In the genomic region with DNA sequence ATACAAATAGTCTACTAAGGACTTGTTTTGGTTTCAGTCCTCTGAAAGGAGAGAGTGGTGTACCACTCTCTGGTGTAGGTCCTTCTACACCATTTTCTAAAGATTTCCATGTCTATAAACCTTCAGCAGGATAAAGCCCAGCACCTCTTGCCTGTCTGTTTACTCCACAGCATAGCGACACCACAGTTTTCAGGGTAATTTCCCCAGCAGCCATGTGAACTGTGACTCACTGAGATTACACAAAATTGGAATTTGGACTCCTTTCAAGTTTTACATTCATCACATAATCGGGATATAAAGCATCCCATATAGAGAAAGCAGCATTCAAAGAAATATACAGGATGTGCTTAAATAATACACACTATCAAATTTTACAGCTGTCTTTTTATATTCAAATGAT, we compare ENCODE assay signal across 11 cellular contexts.
DNase-seq lines count a peak whose midpoint lies in the region; TF ChIP-seq lines count a peak whose summit lies in the region.
"Had no signal": no experiment of that assay in that cellular context is flagged by ENCODE, and none has a peak within 500 bp of the region (broad histone marks: within the 10 kb centered on the region; RNA-seq: fewer than 3 reads in every experiment).

No MANE protein-coding gene starts in this region.

- DNase-seq in MCF 10A (ENCODE audit: unreplicated experiment) (peak; percentile 92), breast epithelium (ENCODE audit: low spot score in 2 of 2) (no peak), SW 1271 (lab: John Stamatoyannopoulos, UW) (peak; percentile 1 to 64), foreskin fibroblast (peak; percentile 77 to 89), stromal cell of bone marrow (ENCODE audit: low read depth) (peak; percentile 82), caudate nucleus (lab: John Stamatoyannopoulos, UW) (no peak), NCI-H146 (lab: John Stamatoyannopoulos, UW) (no peak)
- no peak for DNase-seq in activated CD4-positive, alpha-beta T cell treated with anti-CD3 and anti-CD28 coated beads, Interleukin-2, amount 10 ng/mL, durations not matched to agents 24 days and 14 days
- DNase-seq: AML-193, amygdala, NCI-H526 treated with DMSO at 0.1 percent for 48 hours had no signal

- H3K9me3 Mint-ChIP-seq in MCF 10A (ENCODE audit: unreplicated experiment): no peaks in the 10 kb centered on the region
- no peaks in the 10 kb centered on the region for H3K9me3 Mint-ChIP-seq in activated CD4-positive, alpha-beta T cell treated with anti-CD3 and anti-CD28 coated beads, Interleukin-2, amount 10 ng/mL, durations not matched to agents 24 days and 14 days

- no peaks in the 10 kb centered on the region for H3K36me3 Mint-ChIP-seq in MCF 10A (ENCODE audit: insufficient read depth, unreplicated experiment)
- H3K36me3 Mint-ChIP-seq in activated CD4-positive, alpha-beta T cell treated with anti-CD3 and anti-CD28 coated beads, Interleukin-2, amount 10 ng/mL, durations not matched to agents 24 days and 14 days (ENCODE audit: low read depth): no peaks in the 10 kb centered on the region

- H3K27me3 Mint-ChIP-seq in MCF 10A (ENCODE audit: insufficient read depth, unreplicated experiment): no peaks in the 10 kb centered on the region
- peaks cover 10% of the 10 kb centered on the region for H3K27me3 Mint-ChIP-seq in activated CD4-positive, alpha-beta T cell treated with anti-CD3 and anti-CD28 coated beads, Interleukin-2, amount 10 ng/mL, durations not matched to agents 24 days and 14 days

- no peaks in the 10 kb centered on the region for H3K36me3 ChIP-seq in breast epithelium

- no peak overlapping the region for H3K27ac ChIP-seq in breast epithelium
- no peak overlapping the region for H3K27ac ChIP-seq in caudate nucleus (ENCODE audit: low read depth, low read length)

- H3K9me3 ChIP-seq in breast epithelium: no peaks in the 10 kb centered on the region

- BruUV-seq in MCF 10A (replicated peaks; lab: Mats Ljungman, UMichigan): no TSS peak

- no peak overlapping the region for H3K4me3 Mint-ChIP-seq in MCF 10A (ENCODE audit: unreplicated experiment)
- no peak overlapping the region for H3K4me3 Mint-ChIP-seq in activated CD4-positive, alpha-beta T cell treated with anti-CD3 and anti-CD28 coated beads, Interleukin-2, amount 10 ng/mL, durations not matched to agents 24 days and 14 days

- intact Hi-C loops in MCF 10A (cut with micrococcal nuclease) (no loop called here), breast epithelium (cut with DNase I; ENCODE audit: low total_unique reads) (loop anchor here (5.0 kb wide), 1 partner anchor 321 kb away; no protein-coding TSS in a partner anchor)
- intact Hi-C loops in activated CD4-positive, alpha-beta T cell treated with anti-CD3 and anti-CD28 coated beads, Interleukin-2, amount 10 ng/mL, durations not matched to agents 24 days and 14 days (cut with micrococcal nuclease): no loop called here

- no peak overlapping the region for H3K4me3 ChIP-seq in breast epithelium
- no peak overlapping the region for H3K4me3 ChIP-seq in foreskin fibroblast (ENCODE audit: low read depth in 1 of 2, low read length in 2 of 2)

- TF ChIP-seq POLR2A in breast epithelium (IDR thresholded peaks at IDR 0.05): no peak

- H3K27me3 ChIP-seq in breast epithelium: no peaks in the 10 kb centered on the region

- H3K27ac Mint-ChIP-seq in MCF 10A (ENCODE audit: low read depth, unreplicated experiment): peak overlapping the region; percentile 83
- no peak overlapping the region for H3K27ac Mint-ChIP-seq in activated CD4-positive, alpha-beta T cell treated with anti-CD3 and anti-CD28 coated beads, Interleukin-2, amount 10 ng/mL, durations not matched to agents 24 days and 14 days

- peaks cover 15% of the 10 kb centered on the region for H3K4me1 Mint-ChIP-seq in MCF 10A (ENCODE audit: insufficient read depth, unreplicated experiment)
- no peaks in the 10 kb centered on the region for H3K4me1 Mint-ChIP-seq in activated CD4-positive, alpha-beta T cell treated with anti-CD3 and anti-CD28 coated beads, Interleukin-2, amount 10 ng/mL, durations not matched to agents 24 days and 14 days

- CTCF ChIA-PET in MCF 10A (lab: Yijun Ruan, JAX): interaction anchor here (0.6 kb wide), 1 partner anchor 53 kb away, joined by 3 read pairs; no protein-coding TSS in a partner anchor

- H3K4me1 ChIP-seq in breast epithelium: no peaks in the 10 kb centered on the region

- TF ChIP-seq CTCF in MCF 10A (IDR thresholded peaks at IDR 0.05; ENCODE audit: unreplicated experiment) (no peak), breast epithelium (IDR thresholded peaks at IDR 0.05) (no peak), foreskin fibroblast (IDR thresholded peaks at IDR 0.05; ENCODE audit: low read depth, low read length) (no peak)

- POLR2A ChIA-PET in MCF 10A (lab: Yijun Ruan, JAX): no interaction called here

Comparison
In these comparisons a context has a peak if more than half of its experiments do, and no peak if none do; other contexts are left out.
1. DNase-seq: peak in MCF 10A (single experiment), SW 1271 (2 of 2), foreskin fibroblast (2 of 2) and stromal cell of bone marrow (single experiment); none in breast epithelium (0 of 2), caudate nucleus (0 of 61), NCI-H146 (single experiment) and activated CD4-positive, alpha-beta T cell treated with anti-CD3 and anti-CD28 coated beads, Interleukin-2, amount 10 ng/mL, durations not matched to agents 24 days and 14 days (single experiment).